Comparison of ENCODE assay signal across 8 cellular contexts in the genomic region with DNA sequence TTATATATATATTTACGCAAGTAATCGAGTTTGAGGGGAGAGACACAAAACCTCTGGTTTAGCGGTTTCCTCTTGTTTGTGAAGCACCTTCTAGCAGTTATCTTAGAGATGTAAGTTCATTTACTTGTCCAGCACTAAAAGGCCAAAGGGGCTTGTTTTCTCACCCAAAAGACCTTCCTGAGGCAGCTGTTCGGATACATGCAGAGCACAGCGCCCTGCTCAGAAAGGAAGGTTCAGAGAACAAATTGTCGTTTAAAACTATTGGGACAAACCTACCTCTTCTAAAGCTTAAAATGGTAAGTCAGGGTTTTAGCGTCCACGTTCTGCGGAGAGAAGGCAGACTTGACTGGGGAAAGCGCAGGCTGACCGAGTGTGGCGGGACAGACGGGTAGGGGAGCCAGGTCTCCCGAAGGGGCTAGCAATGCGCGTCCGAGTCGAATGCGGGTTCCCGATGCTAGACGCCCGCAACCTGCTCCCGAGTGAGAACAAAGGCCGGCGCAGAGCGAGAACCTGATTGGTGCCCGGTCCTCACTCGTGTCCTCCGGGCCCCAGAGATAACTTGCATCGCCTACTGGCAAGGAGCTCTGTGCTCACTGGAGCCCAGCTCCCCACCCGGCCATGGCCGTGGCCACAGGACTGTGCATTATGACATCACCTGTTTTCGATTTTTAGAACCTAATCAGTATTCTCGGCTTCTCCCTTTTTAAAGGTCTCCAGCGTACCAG. TPM values are rescaled to one million over a fixed set of nuclear protein-coding genes. Genes with fewer than 3 reads are reported as not detected.
DNase-seq lines count a peak whose midpoint lies in the region; ATAC-seq and TF ChIP-seq lines count a peak whose summit lies in the region.

No MANE protein-coding gene starts in this region.

- DNase-seq in GM12864 (ENCODE audit: low read depth) (no peak), NCI-H748 (lab: John Stamatoyannopoulos, UW; ENCODE audit: unreplicated experiment) (peak; percentile 86), DMS114 treated with DMSO at 0.1 percent for 48 hours (lab: John Stamatoyannopoulos, UW; ENCODE audit: unreplicated experiment) (no peak)
- peak; percentile 74 for DNase-seq in activated T-cell treated with anti-CD3 and anti-CD28 coated beads, Interleukin-2, amount 50 U/mL, for 1 hour
- DNase-seq in stimulated activated CD8-positive, alpha-beta memory T cell treated with anti-CD3 and anti-CD28 coated beads, Interleukin-7, amount 100 ng/mL, for 48 hours (ENCODE audit: extremely low read depth in 1 of 2, low read depth in 1 of 2) = peak; percentile 37 to 55

- H3K4me3 ChIP-seq in GM12864 (ENCODE audit: low read depth, low read length) (peak overlapping the region; percentile 62), mucosa of rectum (ENCODE audit: low read length in 2 of 2) (peak overlapping the region; percentile 61 to 79)

- H3K27ac ChIP-seq in mucosa of rectum (ENCODE audit: low read depth in 2 of 2, low read length in 2 of 2) = peak overlapping the region; percentile 72 to 87

- H3K9me3 ChIP-seq in mucosa of rectum (ENCODE audit: control insufficient read depth in 2 of 2, low read length in 2 of 2) = no peaks in the 10 kb centered on the region

- ATAC-seq in HG02763 (IDR thresholded peaks at IDR 0.05; ENCODE audit: unreplicated experiment) (peak; percentile 16), esophagus mucosa (peak; percentile 34)

- TF ChIP-seq CTCF in GM12864 (IDR thresholded peaks at IDR 0.05; ENCODE audit: low read depth, low read length, missing control alignments) = no peak

- H3K9ac ChIP-seq in mucosa of rectum (ENCODE audit: low read depth in 1 of 2, low read length in 2 of 2) = peak overlapping the region; percentile 67 to 76

- no peaks in the 10 kb centered on the region for H3K27me3 ChIP-seq in mucosa of rectum (ENCODE audit: control insufficient read depth in 2 of 2, insufficient read depth in 2 of 2, low read length in 2 of 2)

- no peaks in the 10 kb centered on the region for H3K36me3 ChIP-seq in mucosa of rectum (ENCODE audit: control insufficient read depth in 2 of 2, insufficient read depth in 2 of 2, low read length in 2 of 2)

- H3K4me1 ChIP-seq in mucosa of rectum (ENCODE audit: control insufficient read depth in 2 of 2, insufficient read depth in 2 of 2, low read length in 2 of 2) = peaks cover 0 to 15% of the 10 kb centered on the region in 2 donors

RNA-seq across cellular contexts. Expression of a gene that starts 1.0 kb away (rescaled TPM):
- 30.5 TPM for total RNA-seq in esophagus mucosa

Comparison
In these comparisons a context has a peak if more than half of its experiments do, and no peak if none do; other contexts are left out.
1. DNase-seq: peak in NCI-H748 (single experiment), activated T-cell treated with anti-CD3 and anti-CD28 coated beads, Interleukin-2, amount 50 U/mL, for 1 hour (single experiment) and stimulated activated CD8-positive, alpha-beta memory T cell treated with anti-CD3 and anti-CD28 coated beads, Interleukin-7, amount 100 ng/mL, for 48 hours (2 of 2); none in GM12864 (single experiment) and DMS114 treated with DMSO at 0.1 percent for 48 hours (single experiment).